8 cellular contexts compared by ENCODE assay signal in the genomic region with DNA sequence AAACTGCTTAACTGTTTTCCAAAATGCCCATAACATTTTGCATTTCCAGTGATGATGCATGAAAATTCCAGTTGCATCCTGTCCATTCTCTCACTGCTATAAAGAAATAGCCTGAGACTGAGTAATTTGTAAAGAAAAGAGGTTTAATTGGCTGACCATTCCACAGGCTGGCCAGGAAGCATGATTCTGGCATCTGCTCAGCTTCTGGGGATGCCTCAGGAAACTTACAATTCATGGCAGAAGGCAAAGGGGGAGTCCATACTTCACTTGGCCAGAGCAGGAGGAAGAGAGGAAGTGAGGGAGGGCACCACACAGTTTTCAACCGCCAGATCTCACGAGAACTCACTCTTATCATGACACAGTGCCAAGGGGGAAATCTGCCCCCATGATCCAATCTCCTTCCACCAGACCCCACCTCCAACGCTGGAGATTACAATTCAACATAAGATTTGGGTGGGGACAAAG. TPM values are rescaled to one million over a fixed set of nuclear protein-coding genes. Genes with fewer than 3 reads are reported as not detected.
DNase-seq lines count a peak whose midpoint lies in the region; ATAC-seq and TF ChIP-seq lines count a peak whose summit lies in the region.

No MANE protein-coding gene starts in this region.

- no peak overlapping the region for H3K4me3 ChIP-seq in fibroblast of pulmonary artery (replicated peaks; ENCODE audit: low read depth, low read length)

- DNase-seq in activated CD4-positive, alpha-beta T cell treated with anti-CD3 and anti-CD28 coated beads, Interleukin-2, amount 10 ng/mL, durations not matched to agents 24 days and 14 days = peak; percentile 88
- DNase-seq in activated CD4-positive, alpha-beta T cell treated with anti-CD3 and anti-CD28 coated beads, Interleukin-2, amount 50 U/mL, for 4 hours = no peak
- peak; percentile 52 for DNase-seq in activated CD4-positive, CD25-positive, alpha-beta regulatory T cell treated with anti-CD3 and anti-CD28 coated beads, Interleukin-2, amount 50 U/mL, for 72 hours
- peak; percentile 66 for DNase-seq in fibroblast of pulmonary artery (ENCODE audit: low read depth)
- peak; percentile 37 for DNase-seq in stimulated activated naive CD4-positive, alpha-beta T cell treated with Interleukin-2 at 50 U/mL for 16 hours (lab: John Stamatoyannopoulos, UW)
- no peak for DNase-seq in NCI-H510A treated with DMSO at 0.1 percent for 48 hours (lab: John Stamatoyannopoulos, UW)
- no peak for DNase-seq in NCI-H187 (lab: John Stamatoyannopoulos, UW)

- H3K4me1 Mint-ChIP-seq in activated CD4-positive, alpha-beta T cell treated with anti-CD3 and anti-CD28 coated beads, Interleukin-2, amount 10 ng/mL, durations not matched to agents 24 days and 14 days = peaks cover 65% of the 10 kb centered on the region

- H3K36me3 Mint-ChIP-seq in activated CD4-positive, alpha-beta T cell treated with anti-CD3 and anti-CD28 coated beads, Interleukin-2, amount 10 ng/mL, durations not matched to agents 24 days and 14 days (ENCODE audit: low read depth) = peaks cover 60% of the 10 kb centered on the region

- intact Hi-C loops in activated CD4-positive, alpha-beta T cell treated with anti-CD3 and anti-CD28 coated beads, Interleukin-2, amount 10 ng/mL, durations not matched to agents 24 days and 14 days (cut with micrococcal nuclease) = loop anchor here (1.0 to 2.0 kb wide), 3 partner anchors 48 to 217 kb away; no protein-coding TSS in a partner anchor

- H3K4me3 Mint-ChIP-seq in activated CD4-positive, alpha-beta T cell treated with anti-CD3 and anti-CD28 coated beads, Interleukin-2, amount 10 ng/mL, durations not matched to agents 24 days and 14 days = peak overlapping the region; percentile 95

- H3K27ac Mint-ChIP-seq in activated CD4-positive, alpha-beta T cell treated with anti-CD3 and anti-CD28 coated beads, Interleukin-2, amount 10 ng/mL, durations not matched to agents 24 days and 14 days = peak overlapping the region; percentile 97

- peaks cover 3% of the 10 kb centered on the region for H3K27me3 Mint-ChIP-seq in activated CD4-positive, alpha-beta T cell treated with anti-CD3 and anti-CD28 coated beads, Interleukin-2, amount 10 ng/mL, durations not matched to agents 24 days and 14 days

- H3K9me3 Mint-ChIP-seq in activated CD4-positive, alpha-beta T cell treated with anti-CD3 and anti-CD28 coated beads, Interleukin-2, amount 10 ng/mL, durations not matched to agents 24 days and 14 days = peaks cover 4% of the 10 kb centered on the region

- TF ChIP-seq CTCF in fibroblast of pulmonary artery (IDR thresholded peaks at IDR 0.05; ENCODE audit: low read length, missing control alignments) = no peak

- ATAC-seq in HG03196 (IDR thresholded peaks at IDR 0.05; ENCODE audit: unreplicated experiment) = no peak

RNA-seq across cellular contexts. Expression of gene CLEC2D, which starts 18.2 kb away (rescaled TPM):
- 386 and 391 TPM in 2 replicates for total RNA-seq in activated CD4-positive, alpha-beta T cell treated with anti-CD3 and anti-CD28 coated beads, Interleukin-2, amount 10 ng/mL, durations not matched to agents 24 days and 14 days

RNA-seq across cellular contexts. Expression of gene KLRB1, which starts 43.6 kb away (rescaled TPM):
- 0.14 TPM in 1 of 2 replicates, not detected in the other for total RNA-seq in activated CD4-positive, alpha-beta T cell treated with anti-CD3 and anti-CD28 coated beads, Interleukin-2, amount 10 ng/mL, durations not matched to agents 24 days and 14 days

Comparison
In these comparisons a context has a peak if more than half of its experiments do, and no peak if none do; other contexts are left out.
1. DNase-seq: peak in activated CD4-positive, alpha-beta T cell treated with anti-CD3 and anti-CD28 coated beads, Interleukin-2, amount 10 ng/mL, durations not matched to agents 24 days and 14 days (single experiment), activated CD4-positive, CD25-positive, alpha-beta regulatory T cell treated with anti-CD3 and anti-CD28 coated beads, Interleukin-2, amount 50 U/mL, for 72 hours (single experiment), fibroblast of pulmonary artery (single experiment) and stimulated activated naive CD4-positive, alpha-beta T cell treated with Interleukin-2 at 50 U/mL for 16 hours (single experiment); none in activated CD4-positive, alpha-beta T cell treated with anti-CD3 and anti-CD28 coated beads, Interleukin-2, amount 50 U/mL, for 4 hours (0 of 2), NCI-H510A treated with DMSO at 0.1 percent for 48 hours (single experiment) and NCI-H187 (0 of 2).